16 cellular contexts compared by ENCODE assay signal in genomic region chr4:172011196-172011595, GRCh38.
"Had no signal": no experiment of that assay in that cellular context is flagged by ENCODE, and none has a peak within 500 bp of the region (broad histone marks: within the 10 kb centered on the region; RNA-seq: fewer than 3 reads in every experiment).

No MANE protein-coding gene starts in this region.

- H3K9me3 Mint-ChIP-seq: activated naive CD4-positive, alpha-beta T cell treated with anti-CD3 and anti-CD28 coated beads, Interleukin-2, amount 50 U/mL, for 24 hours; activated T-helper 2 cell treated with anti-CD3 and anti-CD28 coated beads, Interferon-gamma antibody, Interleukin-2, Interleukin-4, amounts not matched to agents 10 μg/mL and 5 μg/mL and 100 μg/mL, durations not matched to agents 14 hours and 24 hours and 36 hours had no signal

- H3K4me3 Mint-ChIP-seq: activated naive CD4-positive, alpha-beta T cell treated with anti-CD3 and anti-CD28 coated beads, Interleukin-2, amount 50 U/mL, for 24 hours; brain; endodermal cell; naive thymus-derived CD8-positive, alpha-beta T cell had no signal

- H3K36me3 ChIP-seq: right atrium auricular region, stomach, thoracic aorta had no signal

- ATAC-seq: naive thymus-derived CD8-positive, alpha-beta T cell had no signal

- DNase-seq: activated CD4-positive, alpha-beta T cell treated with anti-CD3 and anti-CD28 coated beads, Interleukin-2, amount 50 U/mL, for 1 hour; activated CD4-positive, CD25-positive, alpha-beta regulatory T cell; amniotic stem cell; cerebellar nuclear complex; dermis blood vessel endothelial cell; endodermal cell; erythroblast; naive thymus-derived CD8-positive, alpha-beta T cell; nucleus accumbens; stomach had no signal

- H3K27me3 ChIP-seq: right atrium auricular region, stomach had no signal

- H3K4me1 ChIP-seq: right atrium auricular region, stomach had no signal

- H3K4me1 Mint-ChIP-seq: activated naive CD4-positive, alpha-beta T cell treated with anti-CD3 and anti-CD28 coated beads, Interleukin-2, amount 50 U/mL, for 24 hours; naive thymus-derived CD8-positive, alpha-beta T cell had no signal

- H3K27ac ChIP-seq: right atrium auricular region, skin epidermis, stomach, thoracic aorta had no signal

- H3K27ac Mint-ChIP-seq: activated naive CD4-positive, alpha-beta T cell treated with anti-CD3 and anti-CD28 coated beads, Interleukin-2, amount 50 U/mL, for 24 hours; activated T-helper 2 cell treated with anti-CD3 and anti-CD28 coated beads, Interferon-gamma antibody, Interleukin-2, Interleukin-4, amounts not matched to agents 10 μg/mL and 5 μg/mL and 100 μg/mL, durations not matched to agents 14 hours and 24 hours and 36 hours; brain; endodermal cell; naive thymus-derived CD8-positive, alpha-beta T cell had no signal

- H3K4me3 ChIP-seq: right atrium auricular region, skin epidermis, stomach, thoracic aorta had no signal

- H3K27me3 Mint-ChIP-seq: activated naive CD4-positive, alpha-beta T cell treated with anti-CD3 and anti-CD28 coated beads, Interleukin-2, amount 50 U/mL, for 24 hours; brain; naive thymus-derived CD8-positive, alpha-beta T cell had no signal

- H3K36me3 Mint-ChIP-seq: activated naive CD4-positive, alpha-beta T cell treated with anti-CD3 and anti-CD28 coated beads, Interleukin-2, amount 50 U/mL, for 24 hours; brain; naive thymus-derived CD8-positive, alpha-beta T cell had no signal

- H3K9me3 ChIP-seq: right atrium auricular region, stomach, thoracic aorta had no signal
